In the genomic region with DNA sequence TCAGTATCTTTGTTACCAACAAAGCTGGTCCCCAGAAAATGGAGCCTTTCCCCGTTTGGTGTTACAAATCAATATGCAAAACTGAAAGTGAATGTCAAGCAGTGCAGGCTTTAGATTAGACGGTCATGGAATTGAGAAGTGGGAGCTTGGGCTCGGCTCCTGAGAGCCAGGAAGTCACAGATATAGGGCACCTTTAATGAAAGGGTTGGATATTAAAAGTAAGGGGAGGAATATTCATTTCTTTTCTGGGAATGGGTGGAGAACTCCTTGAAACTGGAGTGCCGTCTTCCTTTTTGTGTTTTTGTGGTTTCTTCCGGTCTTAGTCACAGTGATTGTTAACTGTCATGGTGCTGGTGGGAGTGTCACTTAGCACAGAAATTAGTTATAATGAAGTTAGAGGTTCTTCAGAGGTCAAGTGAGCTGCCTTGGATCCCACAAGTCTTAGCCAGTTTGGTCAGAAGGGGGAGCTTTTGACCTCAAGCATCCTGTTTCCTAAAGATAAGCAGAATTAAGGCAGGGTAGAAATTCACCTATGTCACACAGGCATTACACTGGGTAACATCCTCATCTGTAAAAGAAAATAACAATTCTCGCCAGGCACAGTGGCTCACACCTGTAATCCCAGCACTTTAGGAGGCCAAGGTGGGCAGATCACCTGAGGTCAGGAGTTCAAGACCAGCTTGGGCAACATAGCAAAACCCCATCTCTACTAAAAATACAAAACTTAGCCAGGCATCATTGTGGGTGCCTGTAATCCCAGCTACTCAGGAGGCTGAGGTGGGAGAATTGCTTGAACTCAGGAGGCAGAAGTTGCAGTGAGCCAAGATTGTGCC, we compare ENCODE assay signal across 8 cellular contexts. TPM values are rescaled to one million over a fixed set of nuclear protein-coding genes. Genes with fewer than 3 reads are reported as not detected.
DNase-seq lines count a peak whose midpoint lies in the region; ATAC-seq and TF ChIP-seq lines count a peak whose summit lies in the region.

No MANE protein-coding gene starts in this region.

- H3K9me3 ChIP-seq in HUES6 (ENCODE audit: control insufficient read depth, insufficient read depth, low read depth, low read length) (no peaks in the 10 kb centered on the region), esophagus (ENCODE audit: control insufficient read depth in 2 of 2, insufficient read depth in 1 of 2, low read depth in 1 of 2, low read length in 1 of 2) (no peaks in the 10 kb centered on the region), psoas muscle (no peaks in the 10 kb centered on the region)

- TF ChIP-seq CTCF in BJ (IDR thresholded peaks at IDR 0.05; ENCODE audit: insufficient read depth, low read depth, low read length) (peak; percentile 19; the same call in 1 of the 2 replicates), psoas muscle (IDR thresholded peaks at IDR 0.05) (no peak)

- no peak for DNase-seq in BJ (ENCODE audit: low read depth)
- peak; percentile 73 for DNase-seq in activated CD4-positive, alpha-beta T cell treated with anti-CD3 and anti-CD28 coated beads for 48 hours
- DNase-seq in psoas muscle, result peak in 1 of 2 donors; percentile 12
- no peak for DNase-seq in DMS53 (lab: John Stamatoyannopoulos, UW)
- DNase-seq in NCI-H1436 treated with DMSO at 0.1 percent for 48 hours (lab: John Stamatoyannopoulos, UW), result no peak

- H3K27me3 ChIP-seq in BJ (ENCODE audit: control insufficient read depth, insufficient read depth, low read length), result peaks cover 1% of the 10 kb centered on the region; the same call in 1 of the 2 replicates
- H3K27me3 ChIP-seq in HUES6 (ENCODE audit: control insufficient read depth, insufficient read depth, low read length), result no peaks in the 10 kb centered on the region
- no peaks in the 10 kb centered on the region for H3K27me3 ChIP-seq in esophagus (ENCODE audit: control insufficient read depth in 1 of 2, insufficient read depth in 2 of 2, low read length in 2 of 2)
- no peaks in the 10 kb centered on the region for H3K27me3 ChIP-seq in psoas muscle (ENCODE audit: insufficient read depth in 3 of 3, low read length in 2 of 3)

- CTCF ChIA-PET in BJ (lab: Yijun Ruan, JAX), result interaction anchor here (0.8 to 4.6 kb wide), 10 partner anchors 9 to 872 kb away, joined by 3 to 39 read pairs (median 4); partner anchors contain the start of gene EIF1

- H3K9ac ChIP-seq in HUES6 (ENCODE audit: low read length), result peak overlapping the region; percentile 88

- peak overlapping the region; percentile 56; the same call in 1 of the 2 replicates for H3K27ac ChIP-seq in HUES6 (ENCODE audit: low read depth, low read length)
- peak overlapping the region; percentile 78 to 93 for H3K27ac ChIP-seq in esophagus (ENCODE audit: low read depth in 2 of 2, low read length in 1 of 2)
- peak overlapping the region; percentile 61 for H3K27ac ChIP-seq in psoas muscle

- intact Hi-C loops in psoas muscle (cut with DNase I), result no loop called here

- no peak overlapping the region for H3K4me3 ChIP-seq in BJ (ENCODE audit: low read depth, low read length)
- H3K4me3 ChIP-seq in HUES6 (ENCODE audit: low read depth, low read length), result no peak overlapping the region
- H3K4me3 ChIP-seq in esophagus (ENCODE audit: low read depth in 1 of 2, low read length in 2 of 2), result peak overlapping the region in 1 of 2 donors; percentile 33
- peak overlapping the region; percentile 40 for H3K4me3 ChIP-seq in psoas muscle

- POLR2A ChIA-PET in BJ (lab: Charles Lee), result interaction anchor here (2.2 kb wide), 1 partner anchor 10 kb away, joined by 19 read pairs; the partner anchor contains the start of gene EIF1

- H3K4me1 ChIP-seq in HUES6 (ENCODE audit: control insufficient read depth, insufficient read depth, low read length) (peaks cover 26% of the 10 kb centered on the region), esophagus (ENCODE audit: control insufficient read depth in 2 of 2, insufficient read depth in 2 of 2, low read length in 1 of 2) (no peaks in the 10 kb centered on the region), psoas muscle (no peaks in the 10 kb centered on the region)

- H3K36me3 ChIP-seq in BJ (ENCODE audit: control insufficient read depth, insufficient read depth, low read length), result no peaks in the 10 kb centered on the region
- no peaks in the 10 kb centered on the region for H3K36me3 ChIP-seq in HUES6 (ENCODE audit: control insufficient read depth, insufficient read depth, low read length)
- no peaks in the 10 kb centered on the region for H3K36me3 ChIP-seq in esophagus (ENCODE audit: control insufficient read depth in 2 of 2, insufficient read depth in 2 of 2, low read length in 1 of 2)
- H3K36me3 ChIP-seq in psoas muscle (ENCODE audit: insufficient read depth in 1 of 2, low read depth in 1 of 2), result no peaks in the 10 kb centered on the region

- ATAC-seq in GM19372 (IDR thresholded peaks at IDR 0.05; ENCODE audit: low read depth, unreplicated experiment) (peak; percentile 60), psoas muscle (peak in 3 of 4 donors; percentile 44 to 61 (median 57))

- WGBS in esophagus, 2 donors, result 22 to 27% methylated on average over 6 of the region's 6 CpGs
- WGBS in psoas muscle, 3 donors, result 48 to 57% (median 48%) methylated on average over 6 of the region's 6 CpGs

RNA-seq across cellular contexts. Expression of gene EIF1, which starts 9.6 kb away (rescaled TPM):
- polyA plus RNA-seq in BJ (2011; rRNA removed) (251 and 479 TPM in 2 replicates), esophagus (100 to 1,000 TPM; 342 to 553 TPM), psoas muscle (1,000 to 10,000 TPM; 1,437 to 2,724 (median 2,114) TPM)
- polyA minus RNA-seq in BJ (2011; rRNA and poly(A)+ RNA removed), result 98.7 and 166 TPM in 2 replicates
- total RNA-seq in psoas muscle, result 1,000 to 10,000 TPM; 1,399 to 2,094 (median 1,752) TPM

RNA-seq across cellular contexts. Expression of gene GAST, which starts 33.0 kb away (rescaled TPM):
- polyA plus RNA-seq in BJ (2011; rRNA removed), result not detected in 2 replicates
- polyA minus RNA-seq in BJ (2011; rRNA and poly(A)+ RNA removed), result not detected in 2 replicates
- not detected for polyA plus RNA-seq in esophagus
- total RNA-seq in psoas muscle, result not detected
- polyA plus RNA-seq in psoas muscle, result not detected

RNA-seq across cellular contexts. Expression of gene KRT17, which starts 54.7 kb away (rescaled TPM):
- polyA plus RNA-seq in BJ (2011; rRNA removed) (25.2 and 34.7 TPM in 2 replicates), esophagus (100 to 1,000 TPM in 1 of 2 donors, 10 to 100 TPM in 1; 92.9 to 191 TPM), psoas muscle (under 1 TPM; 0.10 to 0.38 (median 0.20) TPM)
- 9.8 and 16.3 TPM in 2 replicates for polyA minus RNA-seq in BJ (2011; rRNA and poly(A)+ RNA removed)
- total RNA-seq in psoas muscle, result not detected

RNA-seq across cellular contexts. Expression of gene HAP1, which starts 55.3 kb away (rescaled TPM):
- polyA plus RNA-seq in BJ (2011; rRNA removed) (0.05 and 0.10 TPM in 2 replicates), esophagus (1 to 10 TPM in 1 of 2 donors, under 1 TPM in 1; 0.35 to 1.4 TPM), psoas muscle (under 1 TPM; under 0.01 to 0.03 (median 0.01) TPM)
- 0.05 TPM in 2 replicates for polyA minus RNA-seq in BJ (2011; rRNA and poly(A)+ RNA removed)
- total RNA-seq in psoas muscle, result under 1 TPM in 2 of 4 donors, not detected in 2; 0.06 to 0.14 TPM

Comparison
In these comparisons a context has a peak if more than half of its experiments do, and no peak if none do; other contexts are left out.
1. RNA of gene KRT17, which starts 54.7 kb away (polyA plus RNA-seq): 92.9 to 191 TPM in esophagus and 25.2 to 34.7 TPM in BJ; 0.10 to 0.38 TPM in psoas muscle; every median in the first group is over 10 times any median in the second.
2. Peak in every context shown above with its lines, with median percentiles within 50 percentile points of each other: H3K27ac ChIP-seq.